ENCODE assay signal across 8 cellular contexts in the genomic region with DNA sequence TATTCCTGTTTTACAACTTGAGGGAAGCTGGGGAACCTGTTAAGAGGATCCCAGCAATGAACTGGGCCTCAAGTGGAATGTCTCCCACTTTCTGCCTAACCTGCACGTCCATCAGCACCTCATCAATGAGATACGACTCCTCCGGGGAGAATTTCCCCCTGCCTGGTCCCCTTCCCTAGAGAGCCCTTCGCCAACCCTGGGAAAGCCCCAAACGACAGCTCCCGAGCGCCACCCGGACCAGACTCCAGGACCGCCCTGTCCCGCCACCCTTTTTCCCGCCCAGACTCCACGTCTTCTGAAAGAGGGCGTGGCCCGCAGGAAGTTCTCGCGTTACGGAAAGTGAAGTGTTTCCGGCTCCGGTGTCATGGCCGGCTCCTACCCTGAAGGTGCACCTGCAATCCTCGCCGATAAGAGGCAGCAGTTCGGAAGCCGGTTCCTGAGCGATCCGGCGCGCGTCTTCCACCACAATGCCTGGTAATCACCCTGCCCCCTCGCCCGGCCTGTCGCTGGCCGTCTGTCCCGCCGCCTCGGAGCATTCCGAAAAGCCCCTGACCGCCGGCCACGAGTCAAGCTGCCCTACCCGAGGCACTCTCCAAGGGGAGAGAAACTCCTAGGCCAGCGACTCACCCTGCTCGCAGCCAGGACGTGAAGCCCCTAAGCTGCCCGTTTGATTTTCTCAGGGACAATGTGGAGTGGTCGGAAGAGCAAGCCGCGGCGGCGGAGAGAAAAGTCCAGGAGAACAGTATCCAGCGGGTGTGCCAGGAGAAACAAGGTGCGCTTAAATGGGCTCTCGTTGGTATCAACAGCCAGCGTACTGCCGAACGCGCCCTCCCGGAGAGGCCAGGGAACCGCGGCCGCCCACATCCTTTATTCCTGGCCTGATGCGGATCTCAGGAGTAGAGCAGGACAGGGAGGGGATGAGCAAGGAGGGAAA. TPM values are rescaled to one million over a fixed set of nuclear protein-coding genes. Genes with fewer than 3 reads are reported as not detected.
DNase-seq lines count a peak whose midpoint lies in the region; ATAC-seq and TF ChIP-seq lines count a peak whose summit lies in the region.
"Not testable (repeated sequence)": the region's sequence is repeated elsewhere in the genome, so short reads cannot be mapped to it uniquely, and the experiment has no call there.

A gene with protein sequence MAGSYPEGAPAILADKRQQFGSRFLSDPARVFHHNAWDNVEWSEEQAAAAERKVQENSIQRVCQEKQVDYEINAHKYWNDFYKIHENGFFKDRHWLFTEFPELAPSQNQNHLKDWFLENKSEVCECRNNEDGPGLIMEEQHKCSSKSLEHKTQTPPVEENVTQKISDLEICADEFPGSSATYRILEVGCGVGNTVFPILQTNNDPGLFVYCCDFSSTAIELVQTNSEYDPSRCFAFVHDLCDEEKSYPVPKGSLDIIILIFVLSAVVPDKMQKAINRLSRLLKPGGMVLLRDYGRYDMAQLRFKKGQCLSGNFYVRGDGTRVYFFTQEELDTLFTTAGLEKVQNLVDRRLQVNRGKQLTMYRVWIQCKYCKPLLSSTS (plus strand): TSS at position 347 of the 934 bp plus-strand sequence. CDS start 18 bp downstream, at position 365.

- peaks cover 14 to 20% (median 15%) of the 10 kb centered on the region in 3 donors for H3K4me1 Mint-ChIP-seq in IgD-negative memory B cell

- peak; percentile 96 for ATAC-seq in GM21529 (IDR thresholded peaks at IDR 0.05; ENCODE audit: unreplicated experiment)

- peaks cover 4 to 11% of the 10 kb centered on the region in 2 donors for H3K4me1 ChIP-seq in mucosa of rectum (ENCODE audit: control insufficient read depth in 2 of 2, insufficient read depth in 2 of 2, low read length in 2 of 2)

- H3K27me3 ChIP-seq in mucosa of rectum (ENCODE audit: control insufficient read depth in 2 of 2, insufficient read depth in 2 of 2, low read length in 2 of 2), result not testable (repeated sequence)

- H3K4me3 Mint-ChIP-seq in IgD-negative memory B cell, result peak within 1 kb of the TSS; percentile 95 to 99 (median 98)

- H3K27me3 Mint-ChIP-seq in IgD-negative memory B cell, result not testable (repeated sequence)

- peak; percentile 91 for DNase-seq in DMS153 (lab: John Stamatoyannopoulos, UW)
- peak; percentile 94 for DNase-seq in OCI-M1 (lab: John Stamatoyannopoulos, UW)
- DNase-seq in activated T-cell treated with anti-CD3 and anti-CD28 coated beads for 4 hours, result peak; percentile 75
- peak; percentile 66 for DNase-seq in epithelial cell of proximal tubule (ENCODE audit: low read depth)
- peak; percentile 67 to 73 for DNase-seq in stimulated activated CD8-positive, alpha-beta memory T cell treated with anti-CD3 and anti-CD28 coated beads, Interleukin-7, amount 100 ng/mL, for 1 hour (ENCODE audit: low read depth in 2 of 2)

- H3K36me3 ChIP-seq in mucosa of rectum (ENCODE audit: control insufficient read depth in 2 of 2, insufficient read depth in 2 of 2, low read length in 2 of 2), result not testable (repeated sequence)

- peak within 1 kb of the TSS; percentile 79 to 98 (median 94) for H3K27ac Mint-ChIP-seq in IgD-negative memory B cell

- not testable (repeated sequence) for H3K36me3 Mint-ChIP-seq in IgD-negative memory B cell

- H3K9me3 ChIP-seq in mucosa of rectum (ENCODE audit: control insufficient read depth in 2 of 2, low read length in 2 of 2), result not testable (repeated sequence)

- TF ChIP-seq CTCF in epithelial cell of proximal tubule (conservative IDR thresholded peaks at IDR 0.05; ENCODE audit: low read depth, low read length), result peak; percentile 36

- H3K9me3 Mint-ChIP-seq in IgD-negative memory B cell, result not testable (repeated sequence)

- H3K4me3 ChIP-seq in epithelial cell of proximal tubule (ENCODE audit: low read depth, low read length) (peak within 1 kb of the TSS; percentile 61), mucosa of rectum (ENCODE audit: low read length in 2 of 2) (peak within 1 kb of the TSS; percentile 72 to 82)

- H3K27ac ChIP-seq in mucosa of rectum (ENCODE audit: low read depth in 2 of 2, low read length in 2 of 2), result peak within 1 kb of the TSS; percentile 81 to 84

- peak within 1 kb of the TSS; percentile 69 to 70 for H3K9ac ChIP-seq in mucosa of rectum (ENCODE audit: low read depth in 1 of 2, low read length in 2 of 2)

RNA-seq across cellular contexts. Expression of the gene that starts here (rescaled TPM):
- 21.7 TPM for polyA plus RNA-seq in IgD-negative memory B cell
- total RNA-seq in epithelial cell of proximal tubule, result 39.6 and 39.9 TPM in 2 replicates

Comparison
In these comparisons a context has a peak if more than half of its experiments do, and no peak if none do; other contexts are left out.
1. Peak in every context shown above with its lines: DNase-seq, ATAC-seq, H3K4me3 ChIP-seq and H3K27ac ChIP-seq.